In the genomic region with DNA sequence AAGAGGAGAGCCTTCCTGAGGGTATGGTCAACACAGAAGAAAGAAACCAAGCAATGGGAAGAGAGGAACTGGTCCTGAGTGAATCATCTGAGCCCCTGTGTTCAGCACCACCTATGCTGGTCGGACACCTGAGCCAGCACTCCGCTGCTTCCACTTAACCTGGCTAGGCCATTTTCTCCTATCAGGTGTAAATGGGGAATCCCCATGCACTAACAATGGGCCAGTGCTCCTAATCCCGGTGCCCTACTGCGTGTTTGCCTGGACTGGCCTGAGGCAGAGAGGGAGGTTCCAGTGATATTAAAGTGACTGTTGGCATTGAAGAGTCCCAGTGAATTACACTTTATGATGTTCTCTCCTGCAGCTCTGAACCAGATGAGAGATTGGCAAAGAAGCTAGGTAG, we compare ENCODE assay signal across 22 cellular contexts. TPM values are rescaled to one million over a fixed set of nuclear protein-coding genes. Genes with fewer than 3 reads are reported as not detected.
DNase-seq lines count a peak whose midpoint lies in the region; ATAC-seq, FAIRE-seq and TF ChIP-seq lines count a peak whose summit lies in the region.
"Had no signal": no experiment of that assay in that cellular context is flagged by ENCODE, and none has a peak within 500 bp of the region (broad histone marks: within the 10 kb centered on the region; RNA-seq: fewer than 3 reads in every experiment).

No MANE protein-coding gene starts in this region.

- H3K27ac Mint-ChIP-seq in activated naive CD4-positive, alpha-beta T cell treated with anti-CD3 and anti-CD28 coated beads for 36 hours = peak overlapping the region; percentile 47
- peak overlapping the region in 1 of 2 donors; percentile 82 for H3K27ac Mint-ChIP-seq in activated naive CD4-positive, alpha-beta T cell treated with anti-CD3 and anti-CD28 coated beads, Interleukin-2, amount 50 U/mL, for 72 hours
- H3K27ac Mint-ChIP-seq in GM23338 (no peak overlapping the region), WTC11 (no peak overlapping the region), nephron progenitor cell (peak overlapping the region; percentile 31), immature natural killer cell (no peak overlapping the region)
- H3K27ac Mint-ChIP-seq: CD4-positive, alpha-beta memory T cell had no signal

- intact Hi-C loops in activated naive CD4-positive, alpha-beta T cell treated with anti-CD3 and anti-CD28 coated beads for 36 hours (cut with micrococcal nuclease) = loop anchor here (1.0 kb wide), 2 partner anchors 21 to 98 kb away; no protein-coding TSS in a partner anchor

- no peak overlapping the region for H3K4me2 ChIP-seq in GM23338
- H3K4me2 ChIP-seq: BLaER1, KMS-11, PC-9 had no signal

- H3K79me2 ChIP-seq in GM23338 (replicated peaks; ENCODE audit: insufficient read depth) = no peaks in the 10 kb centered on the region

- POLR2A ChIA-PET in WTC11 (lab: Charles Lee) = no interaction called here

- no peaks in the 10 kb centered on the region for H3K36me3 ChIP-seq in GM23338 (ENCODE audit: insufficient read depth)
- H3K36me3 ChIP-seq: BLaER1 had no signal

- no peak for FAIRE-seq in HTR-8/SVneo (lab: Jason Lieb, UNC)
- FAIRE-seq: H1 had no signal

- no peak overlapping the region for H3K4me3 ChIP-seq in GM23338
- H3K4me3 ChIP-seq: BLaER1, PC-9 had no signal

- no peaks in the 10 kb centered on the region for H3F3A ChIP-seq in GM23338 (replicated peaks; ENCODE audit: low read depth)

- no peak for ATAC-seq in activated naive CD4-positive, alpha-beta T cell treated with anti-CD3 and anti-CD28 coated beads, Interleukin-2, amount 50 U/mL, for 72 hours
- peak; percentile 80 for ATAC-seq in GM23338
- peak; percentile 73 for ATAC-seq in WTC11

- no peak overlapping the region for H3K27ac ChIP-seq in GM23338 (ENCODE audit: low read depth)
- H3K27ac ChIP-seq: BLaER1, KMS-11, PC-9, RWPE1 had no signal

- H3K27me3 ChIP-seq in GM23338 (ENCODE audit: insufficient read depth) = no peaks in the 10 kb centered on the region
- H3K27me3 ChIP-seq: BLaER1 had no signal

- 0 out of 2 replicates have a peak, but pooled peaks cover 3% of the 10 kb centered on the region for H3K9me2 ChIP-seq in GM23338 (ENCODE audit: insufficient read depth)

- DNase-seq in activated naive CD4-positive, alpha-beta T cell treated with anti-CD3 and anti-CD28 coated beads for 36 hours = no peak
- DNase-seq in activated naive CD4-positive, alpha-beta T cell treated with anti-CD3 and anti-CD28 coated beads, Interleukin-2, amount 50 U/mL, for 72 hours (ENCODE audit: low spot score in 2 of 2) = no peak
- DNase-seq in GM23338 (ENCODE audit: low spot score) (no peak), WTC11 (ENCODE audit: low spot score) (no peak), nephron progenitor cell (no peak), hypothalamus (lab: John Stamatoyannopoulos, UW) (no peak), immature natural killer cell (no peak), HTR-8/SVneo (ENCODE audit: insufficient read length, low spot score) (no peak)
- DNase-seq: CD4-positive, alpha-beta memory T cell; DMS153; GF-D8; NCI-H1417 treated with DMSO at 0.1 percent for 48 hours; NCI-H187 treated with DMSO at 0.1 percent for 48 hours; NCI-H226; NCI-H524; NCI-H82; PC-9; SIG-M5 had no signal

- H3K9me3 Mint-ChIP-seq in activated naive CD4-positive, alpha-beta T cell treated with anti-CD3 and anti-CD28 coated beads for 36 hours = no peaks in the 10 kb centered on the region
- no peaks in the 10 kb centered on the region for H3K9me3 Mint-ChIP-seq in activated naive CD4-positive, alpha-beta T cell treated with anti-CD3 and anti-CD28 coated beads, Interleukin-2, amount 50 U/mL, for 72 hours
- H3K9me3 Mint-ChIP-seq in GM23338 (peaks cover 6% of the 10 kb centered on the region; the same call in 2 of the 3 replicates), WTC11 (peaks cover 15% of the 10 kb centered on the region), nephron progenitor cell (peaks cover 20% of the 10 kb centered on the region), immature natural killer cell (no peaks in the 10 kb centered on the region)
- H3K9me3 Mint-ChIP-seq: CD4-positive, alpha-beta memory T cell had no signal

- 0 out of 2 replicates have a peak, but pooled peaks cover 8% of the 10 kb centered on the region for H3K4me1 ChIP-seq in GM23338 (ENCODE audit: insufficient read depth)

- peaks cover 10% of the 10 kb centered on the region for H3K27me3 Mint-ChIP-seq in activated naive CD4-positive, alpha-beta T cell treated with anti-CD3 and anti-CD28 coated beads for 36 hours (ENCODE audit: low read depth)
- peaks cover 12% of the 10 kb centered on the region for H3K27me3 Mint-ChIP-seq in GM23338 (ENCODE audit: insufficient read depth, low read depth, poor library complexity)
- peaks cover 10% of the 10 kb centered on the region for H3K27me3 Mint-ChIP-seq in WTC11 (ENCODE audit: low read depth)
- peaks cover 2% of the 10 kb centered on the region for H3K27me3 Mint-ChIP-seq in nephron progenitor cell (ENCODE audit: low read depth, poor library complexity)
- H3K27me3 Mint-ChIP-seq in immature natural killer cell (ENCODE audit: low read depth in 3 of 3) = peaks cover 3 to 8% (median 4%) of the 10 kb centered on the region in 3 donors

- no peak for TF ChIP-seq CTCF in GM23338 (conservative IDR thresholded peaks at IDR 0.05; ENCODE audit: low read depth in 2 of 2)
- no peak for TF ChIP-seq CTCF in WTC11 (IDR thresholded peaks at IDR 0.05)
- TF ChIP-seq CTCF in nephron progenitor cell (IDR thresholded peaks at IDR 0.05) = no peak

- no peaks in the 10 kb centered on the region for H3K36me3 Mint-ChIP-seq in activated naive CD4-positive, alpha-beta T cell treated with anti-CD3 and anti-CD28 coated beads for 36 hours (ENCODE audit: low read depth)
- no peaks in the 10 kb centered on the region for H3K36me3 Mint-ChIP-seq in activated naive CD4-positive, alpha-beta T cell treated with anti-CD3 and anti-CD28 coated beads, Interleukin-2, amount 50 U/mL, for 72 hours
- 0 out of 3 replicates have a peak, but pooled peaks cover 3% of the 10 kb centered on the region for H3K36me3 Mint-ChIP-seq in GM23338 (ENCODE audit: low read depth)
- H3K36me3 Mint-ChIP-seq in WTC11 = peaks cover 3% of the 10 kb centered on the region; the same call in 1 of the 2 replicates
- H3K36me3 Mint-ChIP-seq in nephron progenitor cell (ENCODE audit: low read depth) = peaks cover 3% of the 10 kb centered on the region
- H3K36me3 Mint-ChIP-seq in immature natural killer cell = no peaks in the 10 kb centered on the region
- H3K36me3 Mint-ChIP-seq: CD4-positive, alpha-beta memory T cell had no signal

- H4K20me1 ChIP-seq in GM23338 (replicated peaks; ENCODE audit: insufficient read depth) = no peaks in the 10 kb centered on the region
- H4K20me1 ChIP-seq: BLaER1 had no signal

- CTCF ChIA-PET in activated naive CD4-positive, alpha-beta T cell treated with anti-CD3 and anti-CD28 coated beads for 36 hours (lab: Charles Lee) = interaction anchor here (0.7 to 2.1 kb wide), 3 partner anchors 13 to 111 kb away, joined by 3 to 13 read pairs (median 3); no protein-coding TSS in a partner anchor
- CTCF ChIA-PET in WTC11 (lab: Charles Lee) = interaction anchor here (1.0 to 1.4 kb wide), 4 partner anchors 38 to 217 kb away, joined by 3 to 5 read pairs (median 4); no protein-coding TSS in a partner anchor

- H2AFZ ChIP-seq in GM23338 = no peak overlapping the region
- H2AFZ ChIP-seq: PC-9 had no signal

- peaks cover 30% of the 10 kb centered on the region for H3K4me1 Mint-ChIP-seq in activated naive CD4-positive, alpha-beta T cell treated with anti-CD3 and anti-CD28 coated beads for 36 hours (ENCODE audit: low read depth)
- peaks cover 15% of the 10 kb centered on the region for H3K4me1 Mint-ChIP-seq in GM23338
- peaks cover 25% of the 10 kb centered on the region for H3K4me1 Mint-ChIP-seq in WTC11
- H3K4me1 Mint-ChIP-seq in nephron progenitor cell = peaks cover 58% of the 10 kb centered on the region
- no peaks in the 10 kb centered on the region for H3K4me1 Mint-ChIP-seq in immature natural killer cell
- H3K4me1 Mint-ChIP-seq: CD4-positive, alpha-beta memory T cell had no signal

- no peak overlapping the region for H3K4me3 Mint-ChIP-seq in activated naive CD4-positive, alpha-beta T cell treated with anti-CD3 and anti-CD28 coated beads for 36 hours
- H3K4me3 Mint-ChIP-seq in GM23338 = no peak overlapping the region
- no peak overlapping the region for H3K4me3 Mint-ChIP-seq in WTC11
- no peak overlapping the region for H3K4me3 Mint-ChIP-seq in nephron progenitor cell
- H3K4me3 Mint-ChIP-seq in immature natural killer cell = no peak overlapping the region
- H3K4me3 Mint-ChIP-seq: CD4-positive, alpha-beta memory T cell had no signal

TF ChIP-seq in GM23338, 12 proteins besides CTCF, POLR2A, EP300 and RAD21 (continues in another document):
- TF ChIP-seq STAT1 (IDR thresholded peaks at IDR 0.05; ENCODE audit: unreplicated experiment) (no peak), NANOG (IDR thresholded peaks at IDR 0.05; ENCODE audit: borderline replicate concordance) (no peak)

TF ChIP-seq in WTC11, 78 proteins besides CTCF, POLR2A, EP300 and RAD21 (continues in another document):
- no peak for TF ChIP-seq NFE2L1 (CRISPR knock-in tag; IDR thresholded peaks at IDR 0.05)
- no peak for TF ChIP-seq ZNF671 (CRISPR knock-in tag; IDR thresholded peaks at IDR 0.05)

RNA-seq across cellular contexts. Expression of a gene that starts 34.4 kb away (rescaled TPM):
- 10 to 100 TPM; 21.1 to 21.8 TPM for total RNA-seq in activated naive CD4-positive, alpha-beta T cell treated with anti-CD3 and anti-CD28 coated beads for 36 hours
- 10 to 100 TPM; 31.5 to 32.7 TPM for total RNA-seq in activated naive CD4-positive, alpha-beta T cell treated with anti-CD3 and anti-CD28 coated beads, Interleukin-2, amount 50 U/mL, for 72 hours
- 32.8 and 44.9 TPM in 2 replicates for total RNA-seq in GM23338 (2014; rRNA removed; shearing (Covaris generic))
- 14.0 and 14.2 TPM in 2 replicates for polyA plus RNA-seq in GM23338 (2016; fragmentation: Nextera tagmentation; extraction: Ambion mirVana)
- 35.7 to 39.7 TPM (median 37.9 TPM) in 3 replicates for total RNA-seq in WTC11 (2021)
- 10 to 100 TPM in 1 of 3 donors, 1 to 10 TPM in 2; 6.8 to 17.4 (median 7.1) TPM for polyA plus RNA-seq in immature natural killer cell

RNA-seq across cellular contexts. Expression of a gene that starts 37.2 kb away (rescaled TPM):
- total RNA-seq in activated naive CD4-positive, alpha-beta T cell treated with anti-CD3 and anti-CD28 coated beads for 36 hours = not detected
- under 1 TPM in 1 of 2 donors, not detected in 1; 0.39 TPM for total RNA-seq in activated naive CD4-positive, alpha-beta T cell treated with anti-CD3 and anti-CD28 coated beads, Interleukin-2, amount 50 U/mL, for 72 hours
- total RNA-seq in GM23338 (2014; rRNA removed; shearing (Covaris generic)) = 7.3 and 9.7 TPM in 2 replicates
- 13.4 and 18.4 TPM in 2 replicates for polyA plus RNA-seq in GM23338 (2016; fragmentation: Nextera tagmentation; extraction: Ambion mirVana)
- total RNA-seq in WTC11 (2021) = 9.8 to 10.4 TPM (median 10.3 TPM) in 3 replicates
- polyA plus RNA-seq in immature natural killer cell = not detected
- total RNA-seq: CD4-positive, alpha-beta memory T cell had no signal
- polyA plus RNA-seq: CD4-positive, alpha-beta memory T cell had no signal

Comparison
In these comparisons a context has a peak if more than half of its experiments do, and no peak if none do; other contexts are left out.
1. H3K27ac Mint-ChIP-seq: peak in activated naive CD4-positive, alpha-beta T cell treated with anti-CD3 and anti-CD28 coated beads for 36 hours (single experiment) and nephron progenitor cell (single experiment); none in GM23338 (single experiment), WTC11 (single experiment) and immature natural killer cell (0 of 6).
2. ATAC-seq: peak in GM23338 (single experiment) and WTC11 (single experiment); none in activated naive CD4-positive, alpha-beta T cell treated with anti-CD3 and anti-CD28 coated beads, Interleukin-2, amount 50 U/mL, for 72 hours (0 of 2).